In the genomic region with DNA sequence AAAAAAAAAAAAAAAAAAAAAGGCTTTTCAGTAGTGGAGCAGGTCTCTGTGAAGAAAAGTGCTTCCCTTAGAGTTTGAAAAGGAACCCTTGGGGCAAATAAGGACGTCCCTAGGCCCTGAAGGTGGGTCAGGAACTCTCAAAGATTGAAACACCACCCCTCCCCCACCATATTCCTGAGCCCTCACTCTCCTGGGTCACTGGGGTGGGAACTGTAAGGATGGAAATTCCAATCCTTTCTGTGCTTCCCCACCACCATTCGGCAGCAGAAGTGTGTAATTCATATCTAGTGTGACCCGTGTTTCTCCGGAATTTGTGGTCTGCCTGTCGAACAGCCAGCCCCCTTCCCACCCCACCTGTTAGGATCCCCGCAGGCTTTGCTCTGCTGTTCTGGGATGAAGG, we compare ENCODE assay signal across 24 cellular contexts.
"Had no signal": no experiment of that assay in that cellular context is flagged by ENCODE, and none has a peak within 500 bp of the region (broad histone marks: within the 10 kb centered on the region; RNA-seq: fewer than 3 reads in every experiment).

No MANE protein-coding gene starts in this region.

- H3K4me1 ChIP-seq: right lobe of liver, testis had no signal

- H3K27ac Mint-ChIP-seq: activated naive CD4-positive, alpha-beta T cell treated with anti-CD3 and anti-CD28 coated beads for 36 hours; activated naive CD8-positive, alpha-beta T cell treated with anti-CD3 and anti-CD28 coated beads, Interleukin-2, amount 10 ng/mL, durations not matched to agents 7 days and 5 days; activated T-helper 1 cell treated with anti-CD3 and anti-CD28 coated beads, Interleukin-12 subunit alpha, Interleukin-12 subunit beta, Interleukin-2, Interleukin-4 antibody, amounts not matched to agents 30 ng/mL and 10 ng/mL and 1 ng/mL, durations not matched to agents 14 hours and 24 hours and 36 hours; nephron progenitor cell had no signal

- H3K4me3 ChIP-seq: gastroesophageal sphincter, hepatocyte, ovary, right lobe of liver, testis, transverse colon, uterus had no signal

- ATAC-seq: effector memory CD8-positive, alpha-beta T cell; gastroesophageal sphincter; left colon; right lobe of liver; stimulated activated naive CD8-positive, alpha-beta T cell treated with anti-CD3 and anti-CD28 coated beads, Interleukin-15, Interleukin-2, amounts not matched to agents 100 U/mL and 50 U/mL, for 24 hours had no signal

- DNase-seq: activated CD8-positive, alpha-beta memory T cell treated with anti-CD3 and anti-CD28 coated beads for 24 hours; activated effector memory CD4-positive, alpha-beta T cell treated with anti-CD3 and anti-CD28 coated beads, Interleukin-2, amount 50 U/mL, for 16 hours; activated naive CD4-positive, alpha-beta T cell treated with anti-CD3 and anti-CD28 coated beads for 36 hours; activated naive CD8-positive, alpha-beta T cell treated with anti-CD3 and anti-CD28 coated beads, Interleukin-2, amount 10 ng/mL, durations not matched to agents 7 days and 5 days; cortex of kidney; effector memory CD8-positive, alpha-beta T cell; kidney; mammary epithelial cell; ovary; right lobe of liver; stimulated activated CD4-positive, alpha-beta T cell treated with anti-CD3 and anti-CD28 coated beads, Interleukin-4, amount 100 ng/mL, for 1 hour; stimulated activated naive CD8-positive, alpha-beta T cell treated with anti-CD3 and anti-CD28 coated beads, Interleukin-15, Interleukin-2, amounts not matched to agents 100 U/mL and 50 U/mL, for 24 hours; T-helper 2 cell; testis; uterus had no signal

- H3K9me3 Mint-ChIP-seq: effector memory CD8-positive, alpha-beta T cell; naive B cell had no signal

- H3K27ac ChIP-seq: gastroesophageal sphincter, hepatocyte, neutrophil, ovary, right lobe of liver, testis, transverse colon, uterus had no signal

- H3K9me3 ChIP-seq: gastroesophageal sphincter, neutrophil, ovary, right lobe of liver, testis, transverse colon, uterus had no signal

- H3K27me3 Mint-ChIP-seq: activated naive CD8-positive, alpha-beta T cell treated with anti-CD3 and anti-CD28 coated beads, Interleukin-2, amount 10 ng/mL, durations not matched to agents 7 days and 5 days; effector memory CD8-positive, alpha-beta T cell; naive B cell; progenitor cell of endocrine pancreas had no signal

- H3K4me3 Mint-ChIP-seq: activated naive CD4-positive, alpha-beta T cell treated with anti-CD3 and anti-CD28 coated beads for 36 hours; activated naive CD8-positive, alpha-beta T cell treated with anti-CD3 and anti-CD28 coated beads, Interleukin-2, amount 10 ng/mL, durations not matched to agents 7 days and 5 days; activated T-helper 1 cell treated with anti-CD3 and anti-CD28 coated beads, Interleukin-12 subunit alpha, Interleukin-12 subunit beta, Interleukin-2, Interleukin-4 antibody, amounts not matched to agents 30 ng/mL and 10 ng/mL and 1 ng/mL, durations not matched to agents 14 hours and 24 hours and 36 hours; nephron progenitor cell had no signal

- H3K27me3 ChIP-seq: gastroesophageal sphincter, hepatocyte, neutrophil, ovary, right lobe of liver, testis, transverse colon, uterus had no signal

- H3K4me2 ChIP-seq: hepatocyte had no signal

- H3K36me3 ChIP-seq: gastroesophageal sphincter, neutrophil, ovary, right lobe of liver, transverse colon, uterus had no signal
